ENCODE assay signal across 31 cellular contexts in the genomic region with DNA sequence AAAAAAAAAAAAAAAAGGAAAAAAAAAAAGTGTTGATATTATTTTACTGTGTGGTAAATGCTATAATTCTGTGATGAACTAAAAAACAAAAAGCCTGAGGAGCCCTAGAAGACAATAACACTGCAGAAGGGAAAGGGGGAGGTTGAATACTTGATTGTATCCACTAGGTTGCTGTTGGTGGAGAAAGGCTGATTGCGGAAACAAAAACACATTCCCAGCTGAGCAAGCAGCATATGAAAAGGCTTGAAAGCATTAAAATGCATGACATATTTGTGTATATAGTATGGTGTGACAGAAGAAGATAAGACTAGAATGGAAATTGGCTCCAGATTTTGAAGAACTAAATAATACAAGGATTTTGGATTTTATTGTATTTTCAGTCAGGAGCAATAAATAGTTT. TPM values are rescaled to one million over a fixed set of nuclear protein-coding genes. Genes with fewer than 3 reads are reported as not detected.
DNase-seq lines count a peak whose midpoint lies in the region; TF ChIP-seq lines count a peak whose summit lies in the region.
"Had no signal": no experiment of that assay in that cellular context is flagged by ENCODE, and none has a peak within 500 bp of the region (broad histone marks: within the 10 kb centered on the region; RNA-seq: fewer than 3 reads in every experiment).

No MANE protein-coding gene starts in this region.

- intact Hi-C loops in transverse colon (cut with DNase I; ENCODE audit: low total_unique reads): no loop called here

- no peaks in the 10 kb centered on the region for H3K36me3 ChIP-seq in transverse colon
- H3K36me3 ChIP-seq: adrenal gland, neutrophil, vagina had no signal

- in situ Hi-C loops in transverse colon (cut with MboI; ENCODE audit: low pct_ligation_motif_present in 1 of 4, low pct_unique_long_range_greater_than_20kb in 1 of 4, low sequenced_read_pairs in 3 of 4): no loop called here

- no peak overlapping the region for H3K4me3 ChIP-seq in choroid plexus epithelial cell (ENCODE audit: low read depth, low read length)
- no peak overlapping the region for H3K4me3 ChIP-seq in transverse colon
- no peak overlapping the region for H3K4me3 ChIP-seq in coronary artery
- H3K4me3 ChIP-seq: A549, adrenal gland, hepatocyte, psoas muscle, testis, vagina had no signal

- 75 to 88% methylated on average over 1 of the region's 1 CpG for WGBS in transverse colon (ENCODE audit: low coverage in 1 of 2), 2 donors

- no peaks in the 10 kb centered on the region for H3K27me3 ChIP-seq in layer of hippocampus (ENCODE audit: control insufficient read depth, insufficient read depth, low read length)
- no peaks in the 10 kb centered on the region for H3K27me3 ChIP-seq in transverse colon
- H3K27me3 ChIP-seq: adrenal gland, foreskin keratinocyte, hepatocyte, neutrophil, testis, vagina had no signal

- H3K27ac ChIP-seq in layer of hippocampus (ENCODE audit: low read depth, low read length) (peak overlapping the region; percentile 2), transverse colon (no peak overlapping the region), coronary artery (no peak overlapping the region)
- H3K27ac ChIP-seq: A549, adrenal gland, foreskin keratinocyte, hepatocyte, neutrophil, psoas muscle, vagina had no signal

- TF ChIP-seq CTCF in choroid plexus epithelial cell (conservative IDR thresholded peaks at IDR 0.05; ENCODE audit: low read depth, low read length) (no peak), transverse colon (IDR thresholded peaks at IDR 0.05) (no peak), coronary artery (IDR thresholded peaks at IDR 0.05) (no peak)

- peak; percentile 11 for DNase-seq in EH (ENCODE audit: low read depth)
- DNase-seq in NCI-H1930 (lab: John Stamatoyannopoulos, UW): peak; percentile 8 to 21
- DNase-seq in choroid plexus epithelial cell (ENCODE audit: low read depth): peak; percentile 13
- no peak for DNase-seq in transverse colon
- DNase-seq in coronary artery (ENCODE audit: low spot score): no peak
- DNase-seq in DMS79 (lab: John Stamatoyannopoulos, UW): no peak
- DNase-seq in SW 1271 (lab: John Stamatoyannopoulos, UW): no peak
- DNase-seq: activated CD4-positive, alpha-beta T cell treated with anti-CD3 and anti-CD28 coated beads, Interleukin-2, amount 10 ng/mL, durations not matched to agents 24 days and 14 days; activated naive CD4-positive, alpha-beta T cell; activated T-cell treated with anti-CD3 and anti-CD28 coated beads, Interleukin-2, amount 50 U/mL, for 1 hour; adrenal gland; CD8-positive, alpha-beta memory T cell; cerebellar nuclear complex; DMS 273 treated with DMSO at 0.1 percent for 48 hours; effector memory CD4-positive, alpha-beta T cell; foreskin keratinocyte; H9; Karpas-422; mesendoderm; NCI-H1436; NCI-H510A treated with DMSO at 0.1 percent for 48 hours; NK-92 treated with Interleukin-12 subunit alpha and Interleukin-12 subunit beta, amount 100 ng/mL, for 24 hours; PC-3; psoas muscle; stimulated activated naive CD4-positive, alpha-beta T cell treated with Interleukin-2 at 50 U/mL for 16 hours; testis had no signal

- no peak for TF ChIP-seq EP300 in transverse colon (IDR thresholded peaks at IDR 0.05; ENCODE audit: low read depth)

- no peak for TF ChIP-seq POLR2A in transverse colon (IDR thresholded peaks at IDR 0.05)

- no peaks in the 10 kb centered on the region for H3K9me3 ChIP-seq in transverse colon
- H3K9me3 ChIP-seq: A549, adrenal gland, neutrophil, psoas muscle, testis, vagina had no signal

- H3K4me1 ChIP-seq in transverse colon: peaks cover 38 to 87% (median 58%) of the 10 kb centered on the region in 4 donors

RNA-seq across cellular contexts. Expression of a gene that starts 8.9 kb away (rescaled TPM):
- 100 to 1,000 TPM in 2 of 4 donors, 10 to 100 TPM in 2; 56.1 to 114 (median 88.9) TPM for total RNA-seq in transverse colon

RNA-seq across cellular contexts. Expression of a gene that starts 18.4 kb away (rescaled TPM):
- 10 to 100 TPM in 1 of 4 donors, 1 to 10 TPM in 3; 6.7 to 18.5 (median 8.0) TPM for total RNA-seq in transverse colon

RNA-seq across cellular contexts. Expression of a gene that starts 36.6 kb away (rescaled TPM):
- total RNA-seq in transverse colon: 10 to 100 TPM in 1 of 4 donors, 1 to 10 TPM in 3; 5.2 to 10.1 (median 8.7) TPM

RNA-seq across cellular contexts. Expression of a gene that starts 44.5 kb away (rescaled TPM):
- total RNA-seq in transverse colon: 100 to 1,000 TPM in 1 of 4 donors, 10 to 100 TPM in 3; 42.5 to 163 (median 54.7) TPM

Comparison
In these comparisons a context has a peak if more than half of its experiments do, and no peak if none do; other contexts are left out.
1. DNase-seq: peak in EH (single experiment), NCI-H1930 (2 of 2) and choroid plexus epithelial cell (single experiment); none in transverse colon (single experiment), coronary artery (single experiment), DMS79 (single experiment) and SW 1271 (0 of 2).